In the genomic region with DNA sequence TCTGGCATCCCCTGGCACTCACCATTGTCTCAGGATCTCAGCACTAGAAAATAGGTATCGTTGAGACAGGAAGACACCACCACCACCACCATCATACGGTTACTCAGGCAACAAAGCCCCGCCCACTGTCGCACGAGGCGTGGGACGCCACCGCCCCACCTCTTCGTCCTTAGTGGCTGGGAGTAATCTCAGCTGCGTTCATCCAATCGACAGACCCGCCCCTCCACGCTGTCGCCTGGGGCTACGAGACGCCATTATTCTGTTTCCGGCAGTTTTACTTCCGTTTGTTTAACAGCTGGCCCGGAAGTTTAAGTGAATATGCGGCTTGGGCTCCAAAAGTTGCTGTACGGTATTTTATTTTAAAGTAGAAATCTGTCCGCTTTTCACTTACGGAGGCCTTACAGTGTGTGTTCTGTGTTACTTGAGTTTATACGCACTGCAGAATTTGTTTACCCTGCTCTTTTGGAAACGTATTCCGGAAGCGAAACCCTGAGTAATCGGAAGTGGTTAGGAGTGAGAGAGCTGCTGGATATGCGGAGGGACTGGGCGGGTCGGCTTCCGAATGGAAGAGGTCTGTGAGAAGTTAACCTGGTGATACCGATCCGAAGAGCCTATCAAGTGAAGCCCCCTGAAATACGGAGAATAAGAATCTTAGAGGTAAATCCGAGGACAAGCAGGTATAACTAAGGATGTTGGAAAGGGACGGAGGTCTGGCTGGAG, we compare ENCODE assay signal across 1 cellular context.
TF ChIP-seq lines count a peak whose summit lies in the region.

Gene BLZF1, plus strand, starts transcription at position 510 of the 720 bp plus-strand sequence. CDS start 1,328 bp downstream, outside the sequence.
Gene NME7, minus strand, starts transcription at position 112 of the 720 bp plus-strand sequence. Its CDS starts 87 bp downstream, at position 25.

TF ChIP-seq in HepG2, 621 proteins besides CTCF, POLR2A, EP300 and RAD21 (continued from another document and continues in another):
- TF ChIP-seq ZNF432 (CRISPR knock-in tag; IDR thresholded peaks at IDR 0.05; ENCODE audit: borderline replicate concordance) = no peak
- no peak for TF ChIP-seq TOE1 (CRISPR knock-in tag; IDR thresholded peaks at IDR 0.05)
- TF ChIP-seq ZNF619 (CRISPR knock-in tag; IDR thresholded peaks at IDR 0.05) = no peak
- no peak for TF ChIP-seq RBAK (CRISPR knock-in tag; IDR thresholded peaks at IDR 0.05)
- no peak for TF ChIP-seq ZFP82 (CRISPR knock-in tag; IDR thresholded peaks at IDR 0.05; ENCODE audit: borderline replicate concordance)
- TF ChIP-seq ZBTB42 (CRISPR knock-in tag; IDR thresholded peaks at IDR 0.05) = no peak
- TF ChIP-seq ZNF235 (CRISPR knock-in tag; IDR thresholded peaks at IDR 0.05; ENCODE audit: borderline replicate concordance) = no peak
- TF ChIP-seq SCMH1 (CRISPR knock-in tag; IDR thresholded peaks at IDR 0.05; ENCODE audit: borderline replicate concordance) = no peak
- peak; percentile 68 for TF ChIP-seq POGZ (CRISPR knock-in tag; IDR thresholded peaks at IDR 0.05)
- TF ChIP-seq, protein P1, sequence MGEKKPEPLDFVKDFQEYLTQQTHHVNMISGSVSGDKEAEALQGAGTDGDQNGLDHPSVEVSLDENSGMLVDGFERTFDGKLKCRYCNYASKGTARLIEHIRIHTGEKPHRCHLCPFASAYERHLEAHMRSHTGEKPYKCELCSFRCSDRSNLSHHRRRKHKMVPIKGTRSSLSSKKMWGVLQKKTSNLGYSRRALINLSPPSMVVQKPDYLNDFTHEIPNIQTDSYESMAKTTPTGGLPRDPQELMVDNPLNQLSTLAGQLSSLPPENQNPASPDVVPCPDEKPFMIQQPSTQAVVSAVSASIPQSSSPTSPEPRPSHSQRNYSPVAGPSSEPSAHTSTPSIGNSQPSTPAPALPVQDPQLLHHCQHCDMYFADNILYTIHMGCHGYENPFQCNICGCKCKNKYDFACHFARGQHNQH (CRISPR knock-in tag; IDR thresholded peaks at IDR 0.05) = no peak; the same call in none of the 2 replicates
- TF ChIP-seq CBX2 (IDR thresholded peaks at IDR 0.05; ENCODE audit: low read depth, low read length) = no peak
- TF ChIP-seq CBX2 (CRISPR knock-in tag; IDR thresholded peaks at IDR 0.05; ENCODE audit: low read depth) = no peak
- TF ChIP-seq SYNCRIP (IDR thresholded peaks at IDR 0.05; ENCODE audit: insufficient read depth, low read depth, low read length) = no peak
- TF ChIP-seq ZKSCAN1 (IDR thresholded peaks at IDR 0.05; ENCODE audit: low read length) = no peak
- no peak for TF ChIP-seq ARID3A (IDR thresholded peaks at IDR 0.05; ENCODE audit: low read depth, low read length)
- no peak for TF ChIP-seq RARA (CRISPR knock-in tag; IDR thresholded peaks at IDR 0.05)
- peak; percentile 77 for TF ChIP-seq MXD4 (CRISPR knock-in tag; IDR thresholded peaks at IDR 0.05)
- TF ChIP-seq ZNF451 (CRISPR knock-in tag; IDR thresholded peaks at IDR 0.05) = no peak
- no peak for TF ChIP-seq ZNF180 (CRISPR knock-in tag; IDR thresholded peaks at IDR 0.05; ENCODE audit: borderline replicate concordance, low read depth)
- 0 out of 2 replicates have a peak, but pooled peaks have one; percentile 52 for TF ChIP-seq ZZZ3 (CRISPR knock-in tag; IDR thresholded peaks at IDR 0.05; ENCODE audit: borderline replicate concordance)
- TF ChIP-seq PAX8 (CRISPR knock-in tag; IDR thresholded peaks at IDR 0.05; ENCODE audit: borderline replicate concordance) = no peak
- no peak for TF ChIP-seq ATF7-NPFF (CRISPR knock-in tag; IDR thresholded peaks at IDR 0.05; ENCODE audit: low read depth)
- TF ChIP-seq ZNF850 (CRISPR knock-in tag; conservative IDR thresholded peaks at IDR 0.05) = no peak
- TF ChIP-seq SUZ12 (IDR thresholded peaks at IDR 0.05; ENCODE audit: low read depth, low read length) = no peak
- no peak for TF ChIP-seq ZNF556 (CRISPR knock-in tag; IDR thresholded peaks at IDR 0.05; ENCODE audit: borderline replicate concordance)
- no peak for TF ChIP-seq EEA1 (CRISPR knock-in tag; IDR thresholded peaks at IDR 0.05; ENCODE audit: borderline replicate concordance)
- no peak for TF ChIP-seq ZNF138 (CRISPR knock-in tag; IDR thresholded peaks at IDR 0.05; ENCODE audit: low read depth)
- TF ChIP-seq ARID2 (CRISPR knock-in tag; IDR thresholded peaks at IDR 0.05; ENCODE audit: borderline replicate concordance) = no peak
- TF ChIP-seq REPIN1 (CRISPR knock-in tag; IDR thresholded peaks at IDR 0.05; ENCODE audit: borderline replicate concordance, low read depth) = peak; percentile 63; the same call in 1 of the 2 replicates
- TF ChIP-seq CENPX (CRISPR knock-in tag; IDR thresholded peaks at IDR 0.05) = no peak
- no peak for TF ChIP-seq BRCA1 (CRISPR knock-in tag; IDR thresholded peaks at IDR 0.05)
- peak; percentile 75 for TF ChIP-seq NFYB (CRISPR knock-in tag; IDR thresholded peaks at IDR 0.05)
- TF ChIP-seq, protein P2, sequence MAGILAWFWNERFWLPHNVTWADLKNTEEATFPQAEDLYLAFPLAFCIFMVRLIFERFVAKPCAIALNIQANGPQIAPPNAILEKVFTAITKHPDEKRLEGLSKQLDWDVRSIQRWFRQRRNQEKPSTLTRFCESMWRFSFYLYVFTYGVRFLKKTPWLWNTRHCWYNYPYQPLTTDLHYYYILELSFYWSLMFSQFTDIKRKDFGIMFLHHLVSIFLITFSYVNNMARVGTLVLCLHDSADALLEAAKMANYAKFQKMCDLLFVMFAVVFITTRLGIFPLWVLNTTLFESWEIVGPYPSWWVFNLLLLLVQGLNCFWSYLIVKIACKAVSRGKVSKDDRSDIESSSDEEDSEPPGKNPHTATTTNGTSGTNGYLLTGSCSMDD (CRISPR knock-in tag; IDR thresholded peaks at IDR 0.05) = no peak
- peak; percentile 99 for TF ChIP-seq SAP130 (CRISPR knock-in tag; IDR thresholded peaks at IDR 0.05; ENCODE audit: low read depth)
- TF ChIP-seq, protein P3, sequence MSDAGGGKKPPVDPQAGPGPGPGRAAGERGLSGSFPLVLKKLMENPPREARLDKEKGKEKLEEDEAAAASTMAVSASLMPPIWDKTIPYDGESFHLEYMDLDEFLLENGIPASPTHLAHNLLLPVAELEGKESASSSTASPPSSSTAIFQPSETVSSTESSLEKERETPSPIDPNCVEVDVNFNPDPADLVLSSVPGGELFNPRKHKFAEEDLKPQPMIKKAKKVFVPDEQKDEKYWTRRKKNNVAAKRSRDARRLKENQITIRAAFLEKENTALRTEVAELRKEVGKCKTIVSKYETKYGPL (CRISPR knock-in tag; IDR thresholded peaks at IDR 0.05) = no peak
- TF ChIP-seq, protein P4, sequence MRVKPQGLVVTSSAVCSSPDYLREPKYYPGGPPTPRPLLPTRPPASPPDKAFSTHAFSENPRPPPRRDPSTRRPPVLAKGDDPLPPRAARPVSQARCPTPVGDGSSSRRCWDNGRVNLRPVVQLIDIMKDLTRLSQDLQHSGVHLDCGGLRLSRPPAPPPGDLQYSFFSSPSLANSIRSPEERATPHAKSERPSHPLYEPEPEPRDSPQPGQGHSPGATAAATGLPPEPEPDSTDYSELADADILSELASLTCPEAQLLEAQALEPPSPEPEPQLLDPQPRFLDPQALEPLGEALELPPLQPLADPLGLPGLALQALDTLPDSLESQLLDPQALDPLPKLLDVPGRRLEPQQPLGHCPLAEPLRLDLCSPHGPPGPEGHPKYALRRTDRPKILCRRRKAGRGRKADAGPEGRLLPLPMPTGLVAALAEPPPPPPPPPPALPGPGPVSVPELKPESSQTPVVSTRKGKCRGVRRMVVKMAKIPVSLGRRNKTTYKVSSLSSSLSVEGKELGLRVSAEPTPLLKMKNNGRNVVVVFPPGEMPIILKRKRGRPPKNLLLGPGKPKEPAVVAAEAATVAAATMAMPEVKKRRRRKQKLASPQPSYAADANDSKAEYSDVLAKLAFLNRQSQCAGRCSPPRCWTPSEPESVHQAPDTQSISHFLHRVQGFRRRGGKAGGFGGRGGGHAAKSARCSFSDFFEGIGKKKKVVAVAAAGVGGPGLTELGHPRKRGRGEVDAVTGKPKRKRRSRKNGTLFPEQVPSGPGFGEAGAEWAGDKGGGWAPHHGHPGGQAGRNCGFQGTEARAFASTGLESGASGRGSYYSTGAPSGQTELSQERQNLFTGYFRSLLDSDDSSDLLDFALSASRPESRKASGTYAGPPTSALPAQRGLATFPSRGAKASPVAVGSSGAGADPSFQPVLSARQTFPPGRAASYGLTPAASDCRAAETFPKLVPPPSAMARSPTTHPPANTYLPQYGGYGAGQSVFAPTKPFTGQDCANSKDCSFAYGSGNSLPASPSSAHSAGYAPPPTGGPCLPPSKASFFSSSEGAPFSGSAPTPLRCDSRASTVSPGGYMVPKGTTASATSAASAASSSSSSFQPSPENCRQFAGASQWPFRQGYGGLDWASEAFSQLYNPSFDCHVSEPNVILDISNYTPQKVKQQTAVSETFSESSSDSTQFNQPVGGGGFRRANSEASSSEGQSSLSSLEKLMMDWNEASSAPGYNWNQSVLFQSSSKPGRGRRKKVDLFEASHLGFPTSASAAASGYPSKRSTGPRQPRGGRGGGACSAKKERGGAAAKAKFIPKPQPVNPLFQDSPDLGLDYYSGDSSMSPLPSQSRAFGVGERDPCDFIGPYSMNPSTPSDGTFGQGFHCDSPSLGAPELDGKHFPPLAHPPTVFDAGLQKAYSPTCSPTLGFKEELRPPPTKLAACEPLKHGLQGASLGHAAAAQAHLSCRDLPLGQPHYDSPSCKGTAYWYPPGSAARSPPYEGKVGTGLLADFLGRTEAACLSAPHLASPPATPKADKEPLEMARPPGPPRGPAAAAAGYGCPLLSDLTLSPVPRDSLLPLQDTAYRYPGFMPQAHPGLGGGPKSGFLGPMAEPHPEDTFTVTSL (CRISPR knock-in tag; IDR thresholded peaks at IDR 0.05; ENCODE audit: borderline replicate concordance) = no peak; the same call in 1 of the 2 replicates
- TF ChIP-seq, protein P5, sequence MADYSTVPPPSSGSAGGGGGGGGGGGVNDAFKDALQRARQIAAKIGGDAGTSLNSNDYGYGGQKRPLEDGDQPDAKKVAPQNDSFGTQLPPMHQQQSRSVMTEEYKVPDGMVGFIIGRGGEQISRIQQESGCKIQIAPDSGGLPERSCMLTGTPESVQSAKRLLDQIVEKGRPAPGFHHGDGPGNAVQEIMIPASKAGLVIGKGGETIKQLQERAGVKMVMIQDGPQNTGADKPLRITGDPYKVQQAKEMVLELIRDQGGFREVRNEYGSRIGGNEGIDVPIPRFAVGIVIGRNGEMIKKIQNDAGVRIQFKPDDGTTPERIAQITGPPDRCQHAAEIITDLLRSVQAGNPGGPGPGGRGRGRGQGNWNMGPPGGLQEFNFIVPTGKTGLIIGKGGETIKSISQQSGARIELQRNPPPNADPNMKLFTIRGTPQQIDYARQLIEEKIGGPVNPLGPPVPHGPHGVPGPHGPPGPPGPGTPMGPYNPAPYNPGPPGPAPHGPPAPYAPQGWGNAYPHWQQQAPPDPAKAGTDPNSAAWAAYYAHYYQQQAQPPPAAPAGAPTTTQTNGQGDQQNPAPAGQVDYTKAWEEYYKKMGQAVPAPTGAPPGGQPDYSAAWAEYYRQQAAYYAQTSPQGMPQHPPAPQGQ (CRISPR knock-in tag; IDR thresholded peaks at IDR 0.05; ENCODE audit: borderline replicate concordance) = 0 out of 2 replicates have a peak, but pooled peaks have one; percentile 28
- peak; percentile 57; the same call in 1 of the 2 replicates for TF ChIP-seq ZNF605 (CRISPR knock-in tag; IDR thresholded peaks at IDR 0.05)
- no peak for TF ChIP-seq DPF2 (CRISPR knock-in tag; IDR thresholded peaks at IDR 0.05; ENCODE audit: borderline replicate concordance, low read depth)
- TF ChIP-seq ASH2L (IDR thresholded peaks at IDR 0.05; ENCODE audit: insufficient read length, low read depth, low read length) = peak; percentile 94
- 0 out of 2 replicates have a peak, but pooled peaks have one; percentile 12 for TF ChIP-seq SALL1 (CRISPR knock-in tag; IDR thresholded peaks at IDR 0.05)
- TF ChIP-seq NR2F6 (IDR thresholded peaks at IDR 0.05) = no peak
- TF ChIP-seq NR2F6 (CRISPR knock-in tag; IDR thresholded peaks at IDR 0.05) = peak; percentile 12; the same call in 1 of the 2 replicates
- TF ChIP-seq U2AF2 (IDR thresholded peaks at IDR 0.05; ENCODE audit: low read depth, low read length) = no peak
- no peak for TF ChIP-seq NFKB2 (CRISPR knock-in tag; IDR thresholded peaks at IDR 0.05; ENCODE audit: borderline replicate concordance)
- TF ChIP-seq ZNF724P (CRISPR knock-in tag; IDR thresholded peaks at IDR 0.05; ENCODE audit: borderline replicate concordance) = no peak; the same call in 1 of the 2 replicates
- TF ChIP-seq, protein P6, sequence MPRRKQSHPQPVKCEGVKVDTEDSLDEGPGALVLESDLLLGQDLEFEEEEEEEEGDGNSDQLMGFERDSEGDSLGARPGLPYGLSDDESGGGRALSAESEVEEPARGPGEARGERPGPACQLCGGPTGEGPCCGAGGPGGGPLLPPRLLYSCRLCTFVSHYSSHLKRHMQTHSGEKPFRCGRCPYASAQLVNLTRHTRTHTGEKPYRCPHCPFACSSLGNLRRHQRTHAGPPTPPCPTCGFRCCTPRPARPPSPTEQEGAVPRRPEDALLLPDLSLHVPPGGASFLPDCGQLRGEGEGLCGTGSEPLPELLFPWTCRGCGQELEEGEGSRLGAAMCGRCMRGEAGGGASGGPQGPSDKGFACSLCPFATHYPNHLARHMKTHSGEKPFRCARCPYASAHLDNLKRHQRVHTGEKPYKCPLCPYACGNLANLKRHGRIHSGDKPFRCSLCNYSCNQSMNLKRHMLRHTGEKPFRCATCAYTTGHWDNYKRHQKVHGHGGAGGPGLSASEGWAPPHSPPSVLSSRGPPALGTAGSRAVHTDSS (CRISPR knock-in tag; conservative IDR thresholded peaks at IDR 0.05) = no peak
- no peak for TF ChIP-seq SRF (IDR thresholded peaks at IDR 0.05; ENCODE audit: low read depth, low read length)
